Comparison of ENCODE assay signal across 13 cellular contexts in the genomic region with DNA sequence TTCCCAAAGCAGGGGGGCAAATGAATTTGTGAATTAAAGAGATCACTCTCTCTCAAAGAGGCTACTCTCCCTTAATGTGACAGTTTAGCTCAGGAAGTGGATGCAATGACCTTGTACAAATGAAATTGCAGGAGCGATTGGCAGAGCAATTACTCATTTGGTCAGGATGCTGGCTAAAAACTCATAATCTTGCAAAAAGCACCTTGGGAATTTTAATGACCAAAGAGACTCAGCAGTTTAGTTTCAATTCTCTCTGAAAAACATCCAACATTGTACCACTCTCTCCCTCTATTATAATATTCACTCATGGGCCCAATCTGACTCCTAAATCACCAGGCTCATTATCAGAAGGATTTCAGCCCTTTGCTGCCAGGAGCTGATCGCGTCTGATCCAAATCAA. TPM values are rescaled to one million over a fixed set of nuclear protein-coding genes. Genes with fewer than 3 reads are reported as not detected.
A peak's percentile ranks its signal among the peaks of the same experiment; 100 is the strongest.
DNase-seq lines count a peak whose midpoint lies in the region; ATAC-seq and TF ChIP-seq lines count a peak whose summit lies in the region.
"Had no signal": no experiment of that assay in that cellular context is flagged by ENCODE, and none has a peak within 500 bp of the region (broad histone marks: within the 10 kb centered on the region; RNA-seq: fewer than 3 reads in every experiment).

No MANE protein-coding gene starts in this region.

- no peaks in the 10 kb centered on the region for H3K36me3 Mint-ChIP-seq in nephron progenitor cell (ENCODE audit: low read depth)

- H3K9me3 ChIP-seq in right atrium auricular region = no peaks in the 10 kb centered on the region
- no peaks in the 10 kb centered on the region for H3K9me3 ChIP-seq in heart right ventricle
- H3K9me3 ChIP-seq in aorta (ENCODE audit: control insufficient read depth, low read length) = no peaks in the 10 kb centered on the region
- H3K9me3 ChIP-seq: mucosa of descending colon had no signal

- WGBS in heart right ventricle, 2 donors = 51 to 52% methylated on average over 3 of the region's 3 CpGs
- WGBS in aorta, 2 donors = 6% methylated on average over 3 of the region's 3 CpGs

- ATAC-seq in heart right ventricle = no peak
- no peak for ATAC-seq in aorta (ENCODE audit: low FRiP score)
- no peak for ATAC-seq in HG02798 (IDR thresholded peaks at IDR 0.05; ENCODE audit: poor library complexity, unreplicated experiment)
- ATAC-seq: mucosa of descending colon had no signal

- intact Hi-C loops in heart right ventricle (cut with DNase I) (loop anchor here in 1 of 10 donors (5.0 kb wide), 1 partner anchor 173 kb away; no protein-coding TSS in a partner anchor), aorta (cut with DNase I) (loop anchor here in 1 of 2 donors (5.0 to 10.0 kb wide), 2 partner anchors 121 to 173 kb away; no protein-coding TSS in a partner anchor)

- TF ChIP-seq CTCF in right atrium auricular region (IDR thresholded peaks at IDR 0.05) (no peak), heart right ventricle (IDR thresholded peaks at IDR 0.05) (no peak), coronary artery (IDR thresholded peaks at IDR 0.05) (no peak), nephron progenitor cell (IDR thresholded peaks at IDR 0.05) (no peak)

- no peaks in the 10 kb centered on the region for H3K27me3 ChIP-seq in right atrium auricular region
- H3K27me3 ChIP-seq in heart right ventricle = no peaks in the 10 kb centered on the region
- H3K27me3 ChIP-seq in aorta (ENCODE audit: control insufficient read depth in 1 of 2, insufficient read depth in 2 of 2, low read length in 1 of 2) = no peaks in the 10 kb centered on the region

- peak overlapping the region; percentile 73 for H3K27ac Mint-ChIP-seq in nephron progenitor cell

- H3K4me3 ChIP-seq in right atrium auricular region (no peak overlapping the region), heart right ventricle (no peak overlapping the region), coronary artery (peak overlapping the region; percentile 30), aorta (ENCODE audit: low read length in 2 of 2) (no peak overlapping the region)
- H3K4me3 ChIP-seq: mucosa of descending colon had no signal

- H3K36me3 ChIP-seq in right atrium auricular region (no peaks in the 10 kb centered on the region), heart right ventricle (no peaks in the 10 kb centered on the region), aorta (ENCODE audit: control insufficient read depth in 1 of 2, insufficient read depth in 2 of 2, low read length in 1 of 2) (no peaks in the 10 kb centered on the region)

- H3K27ac ChIP-seq in right atrium auricular region (peak overlapping the region; percentile 65 to 79), heart right ventricle (peak overlapping the region in 5 of 10 donors; percentile 50 to 72 (median 59)), coronary artery (peak overlapping the region; percentile 73 to 89), aorta (ENCODE audit: low read depth in 1 of 2, low read length in 2 of 2) (peak overlapping the region; percentile 60 to 88)

- H3K4me1 Mint-ChIP-seq in nephron progenitor cell = peaks cover 97% of the 10 kb centered on the region

- H3K27me3 Mint-ChIP-seq in nephron progenitor cell (ENCODE audit: low read depth, poor library complexity) = no peaks in the 10 kb centered on the region

- no peak for DNase-seq in right atrium auricular region (ENCODE audit: low spot score)
- no peak for DNase-seq in heart right ventricle
- DNase-seq in coronary artery (ENCODE audit: low spot score) = no peak
- DNase-seq in nephron progenitor cell = no peak
- DNase-seq in aorta = no peak
- DNase-seq in islet precursor cell = no peak
- no peak for DNase-seq in AG20443 (ENCODE audit: low spot score)
- DNase-seq: activated CD4-positive, CD25-positive, alpha-beta regulatory T cell; HCEC 1CT; mucosa of descending colon; NCI-H1436 treated with DMSO at 0.1 percent for 48 hours; NCI-H69 had no signal

- H3K9me3 Mint-ChIP-seq in nephron progenitor cell = no peaks in the 10 kb centered on the region

- H3K4me3 Mint-ChIP-seq in nephron progenitor cell = no peak overlapping the region

- H3K4me1 ChIP-seq in right atrium auricular region (peaks cover 0 to 71% of the 10 kb centered on the region in 2 donors), heart right ventricle (peaks cover 0 to 85% (median 55%) of the 10 kb centered on the region in 9 donors), aorta (ENCODE audit: control insufficient read depth in 1 of 2, insufficient read depth in 2 of 2, low read length in 2 of 2) (peaks cover 9 to 19% of the 10 kb centered on the region in 2 donors)

RNA-seq across cellular contexts. Expression of a gene that starts 26.1 kb away (rescaled TPM):
- total RNA-seq in right atrium auricular region (10 to 100 TPM; 17.0 to 17.1 TPM), heart right ventricle (10 to 100 TPM; 10.1 to 18.2 (median 15.2) TPM), aorta (10 to 100 TPM; 45.6 to 51.5 TPM)
- polyA plus RNA-seq in heart right ventricle (1 to 10 TPM; 2.1 to 2.6 TPM), aorta (10 to 100 TPM; 11.8 to 12.8 TPM)
